36 cellular contexts compared by ENCODE assay signal in genomic region chr5:73008831-73009230, GRCh38.
"Had no signal": no experiment of that assay in that cellular context is flagged by ENCODE, and none has a peak within 500 bp of the region (broad histone marks: within the 10 kb centered on the region; RNA-seq: fewer than 3 reads in every experiment).

No MANE protein-coding gene starts in this region.

- H3K27ac ChIP-seq: brain microvascular endothelial cell, SJCRH30, VCaP had no signal

- H3K4me3 Mint-ChIP-seq: activated CD4-positive, alpha-beta memory T cell treated with anti-CD3 and anti-CD28 coated beads, Interleukin-2, amount 10 ng/mL, durations not matched to agents 7 days and 5 days; activated naive CD8-positive, alpha-beta T cell treated with anti-CD3 and anti-CD28 coated beads for 36 hours; activated T-cell treated with anti-CD3 and anti-CD28 coated beads, Interleukin-2, amount 50 U/mL, for 72 hours; activated T-helper 17 cell treated with anti-CD3 and anti-CD28 coated beads, Interleukin-2, amount 50 U/mL, for 72 hours; T-cell; T-helper 17 cell had no signal

- ATAC-seq: activated T-cell treated with anti-CD3 and anti-CD28 coated beads, Interleukin-2, amount 50 U/mL, for 72 hours; activated T-helper 17 cell treated with anti-CD3 and anti-CD28 coated beads, Interleukin-2, amount 50 U/mL, for 72 hours; Panc1; SK-N-SH treated with all-trans-retinoic acid at 6 μM for 48 hours; T-cell; T-helper 17 cell had no signal

- DNase-seq: activated CD4-positive, alpha-beta memory T cell treated with anti-CD3 and anti-CD28 coated beads, Interleukin-2, amount 10 ng/mL, durations not matched to agents 7 days and 5 days; activated CD4-positive, alpha-beta T cell treated with anti-CD3 and anti-CD28 coated beads for 1 hour; activated CD4-positive, alpha-beta T cell treated with anti-CD3 and anti-CD28 coated beads for 48 hours; activated CD4-positive, CD25-positive, alpha-beta regulatory T cell; activated CD8-positive, alpha-beta memory T cell treated with anti-CD3 and anti-CD28 coated beads for 24 hours; activated effector memory CD4-positive, alpha-beta T cell treated with anti-CD3 and anti-CD28 coated beads, Interleukin-2, amount 50 U/mL, for 16 hours; activated naive CD4-positive, alpha-beta T cell; activated naive CD4-positive, alpha-beta T cell treated with anti-CD3 and anti-CD28 coated beads, Interleukin-2, amount 50 U/mL, for 16 hours; activated naive CD8-positive, alpha-beta T cell treated with anti-CD3 and anti-CD28 coated beads for 36 hours; activated T-cell treated with anti-CD3 and anti-CD28 coated beads, Interleukin-2, amount 50 U/mL, for 1 hour; activated T-cell treated with anti-CD3 and anti-CD28 coated beads, Interleukin-2, amount 50 U/mL, for 72 hours; amniotic stem cell; aorta; brain microvascular endothelial cell; central memory CD4-positive, alpha-beta T cell; Kasumi-1; KG1; MG63; MV-4-11; NCI-H1092; NCI-H146; NCI-H187; NCI-H2029 treated with DMSO at 0.1 percent for 48 hours; NCI-H2107; NCI-H2171 treated with DMSO at 0.1 percent for 48 hours; NCI-H2227 treated with DMSO at 0.1 percent for 48 hours; NCI-H446 treated with DMSO at 0.1 percent for 48 hours; NCI-H524; SHP77; SJCRH30; T-cell; T-helper 17 cell had no signal

- H3K27ac Mint-ChIP-seq: activated CD4-positive, alpha-beta memory T cell treated with anti-CD3 and anti-CD28 coated beads, Interleukin-2, amount 10 ng/mL, durations not matched to agents 7 days and 5 days; activated naive CD8-positive, alpha-beta T cell treated with anti-CD3 and anti-CD28 coated beads for 36 hours; activated T-cell treated with anti-CD3 and anti-CD28 coated beads, Interleukin-2, amount 50 U/mL, for 72 hours; activated T-helper 17 cell treated with anti-CD3 and anti-CD28 coated beads, Interleukin-2, amount 50 U/mL, for 72 hours; T-cell; T-helper 17 cell had no signal

- H3K9me3 ChIP-seq: MG63, SJCRH30 had no signal

- H3K27me3 ChIP-seq: brain microvascular endothelial cell, MG63, SJCRH30 had no signal

- H3K4me3 ChIP-seq: MG63, SJCRH30 had no signal

- H3K9me3 Mint-ChIP-seq: activated CD4-positive, alpha-beta memory T cell treated with anti-CD3 and anti-CD28 coated beads, Interleukin-2, amount 10 ng/mL, durations not matched to agents 7 days and 5 days; activated naive CD8-positive, alpha-beta T cell treated with anti-CD3 and anti-CD28 coated beads for 36 hours; activated T-cell treated with anti-CD3 and anti-CD28 coated beads, Interleukin-2, amount 50 U/mL, for 72 hours; activated T-helper 17 cell treated with anti-CD3 and anti-CD28 coated beads, Interleukin-2, amount 50 U/mL, for 72 hours; T-cell had no signal

- H3K4me1 Mint-ChIP-seq: activated CD4-positive, alpha-beta memory T cell treated with anti-CD3 and anti-CD28 coated beads, Interleukin-2, amount 10 ng/mL, durations not matched to agents 7 days and 5 days; activated naive CD8-positive, alpha-beta T cell treated with anti-CD3 and anti-CD28 coated beads for 36 hours; activated T-helper 17 cell treated with anti-CD3 and anti-CD28 coated beads, Interleukin-2, amount 50 U/mL, for 72 hours; T-cell had no signal

- H3K27me3 Mint-ChIP-seq: activated CD4-positive, alpha-beta memory T cell treated with anti-CD3 and anti-CD28 coated beads, Interleukin-2, amount 10 ng/mL, durations not matched to agents 7 days and 5 days; activated naive CD8-positive, alpha-beta T cell treated with anti-CD3 and anti-CD28 coated beads for 36 hours; activated T-helper 17 cell treated with anti-CD3 and anti-CD28 coated beads, Interleukin-2, amount 50 U/mL, for 72 hours; T-cell; T-helper 17 cell had no signal

- H3K36me3 Mint-ChIP-seq: activated naive CD8-positive, alpha-beta T cell treated with anti-CD3 and anti-CD28 coated beads for 36 hours had no signal
